In the genomic region with DNA sequence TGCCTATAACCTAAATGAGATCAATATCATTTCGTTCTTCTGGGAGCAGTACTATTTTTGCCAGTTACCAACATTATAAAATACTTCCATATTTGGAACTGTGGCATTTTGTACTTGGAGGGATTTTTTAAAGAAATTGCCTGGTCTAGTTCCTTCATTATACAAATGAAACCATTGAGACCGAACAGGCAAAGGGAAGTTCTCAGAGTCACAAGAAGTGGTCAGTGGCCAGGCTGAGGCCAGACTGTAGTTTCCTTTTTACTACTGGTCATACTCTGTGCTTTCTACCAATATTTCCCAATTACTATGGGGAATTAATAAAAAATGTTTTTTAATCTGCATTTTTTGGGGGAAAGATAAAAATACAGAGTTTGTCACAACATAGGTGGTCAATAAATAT, we compare ENCODE assay signal across 2 cellular contexts.
TF ChIP-seq lines count a peak whose summit lies in the region.

No MANE protein-coding gene starts in this region.

TF ChIP-seq in IMR-90, 13 proteins besides CTCF, POLR2A, EP300 and RAD21 (continued from another document):
- TF ChIP-seq, protein P1, sequence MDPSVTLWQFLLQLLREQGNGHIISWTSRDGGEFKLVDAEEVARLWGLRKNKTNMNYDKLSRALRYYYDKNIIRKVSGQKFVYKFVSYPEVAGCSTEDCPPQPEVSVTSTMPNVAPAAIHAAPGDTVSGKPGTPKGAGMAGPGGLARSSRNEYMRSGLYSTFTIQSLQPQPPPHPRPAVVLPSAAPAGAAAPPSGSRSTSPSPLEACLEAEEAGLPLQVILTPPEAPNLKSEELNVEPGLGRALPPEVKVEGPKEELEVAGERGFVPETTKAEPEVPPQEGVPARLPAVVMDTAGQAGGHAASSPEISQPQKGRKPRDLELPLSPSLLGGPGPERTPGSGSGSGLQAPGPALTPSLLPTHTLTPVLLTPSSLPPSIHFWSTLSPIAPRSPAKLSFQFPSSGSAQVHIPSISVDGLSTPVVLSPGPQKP (IDR thresholded peaks at IDR 0.05; ENCODE audit: borderline replicate concordance, low read depth, low read length), result no peak
- TF ChIP-seq NFE2L2 (IDR thresholded peaks at IDR 0.05; ENCODE audit: low read depth, low read length) (no peak), CHD1 (IDR thresholded peaks at IDR 0.05; ENCODE audit: low read depth, low read length) (no peak)

TF ChIP-seq in SK-N-SH, 30 proteins besides CTCF, POLR2A, EP300 and RAD21 (continued from another document):
- TF ChIP-seq, protein P2, sequence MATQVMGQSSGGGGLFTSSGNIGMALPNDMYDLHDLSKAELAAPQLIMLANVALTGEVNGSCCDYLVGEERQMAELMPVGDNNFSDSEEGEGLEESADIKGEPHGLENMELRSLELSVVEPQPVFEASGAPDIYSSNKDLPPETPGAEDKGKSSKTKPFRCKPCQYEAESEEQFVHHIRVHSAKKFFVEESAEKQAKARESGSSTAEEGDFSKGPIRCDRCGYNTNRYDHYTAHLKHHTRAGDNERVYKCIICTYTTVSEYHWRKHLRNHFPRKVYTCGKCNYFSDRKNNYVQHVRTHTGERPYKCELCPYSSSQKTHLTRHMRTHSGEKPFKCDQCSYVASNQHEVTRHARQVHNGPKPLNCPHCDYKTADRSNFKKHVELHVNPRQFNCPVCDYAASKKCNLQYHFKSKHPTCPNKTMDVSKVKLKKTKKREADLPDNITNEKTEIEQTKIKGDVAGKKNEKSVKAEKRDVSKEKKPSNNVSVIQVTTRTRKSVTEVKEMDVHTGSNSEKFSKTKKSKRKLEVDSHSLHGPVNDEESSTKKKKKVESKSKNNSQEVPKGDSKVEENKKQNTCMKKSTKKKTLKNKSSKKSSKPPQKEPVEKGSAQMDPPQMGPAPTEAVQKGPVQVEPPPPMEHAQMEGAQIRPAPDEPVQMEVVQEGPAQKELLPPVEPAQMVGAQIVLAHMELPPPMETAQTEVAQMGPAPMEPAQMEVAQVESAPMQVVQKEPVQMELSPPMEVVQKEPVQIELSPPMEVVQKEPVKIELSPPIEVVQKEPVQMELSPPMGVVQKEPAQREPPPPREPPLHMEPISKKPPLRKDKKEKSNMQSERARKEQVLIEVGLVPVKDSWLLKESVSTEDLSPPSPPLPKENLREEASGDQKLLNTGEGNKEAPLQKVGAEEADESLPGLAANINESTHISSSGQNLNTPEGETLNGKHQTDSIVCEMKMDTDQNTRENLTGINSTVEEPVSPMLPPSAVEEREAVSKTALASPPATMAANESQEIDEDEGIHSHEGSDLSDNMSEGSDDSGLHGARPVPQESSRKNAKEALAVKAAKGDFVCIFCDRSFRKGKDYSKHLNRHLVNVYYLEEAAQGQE (IDR thresholded peaks at IDR 0.05; ENCODE audit: low read depth, low read length), result no peak
- TF ChIP-seq ELF1 (IDR thresholded peaks at IDR 0.05) (no peak), SMC3 (IDR thresholded peaks at IDR 0.05; ENCODE audit: low read depth, low read length) (no peak), MEF2A (IDR thresholded peaks at IDR 0.05; ENCODE audit: borderline replicate concordance, low read depth) (no peak), RCOR1 (IDR thresholded peaks at IDR 0.05; ENCODE audit: low read length) (no peak), YY1 (IDR thresholded peaks at IDR 0.05; ENCODE audit: low read depth) (no peak), FOXM1 (IDR thresholded peaks at IDR 0.05; ENCODE audit: low read depth) (no peak), SIN3A (IDR thresholded peaks at IDR 0.05; ENCODE audit: borderline replicate concordance, low read depth, low read length) (no peak), TAF1 (IDR thresholded peaks at IDR 0.05; ENCODE audit: borderline replicate concordance, low read depth, low read length) (no peak)
